8 cellular contexts compared by ENCODE assay signal in the genomic region with DNA sequence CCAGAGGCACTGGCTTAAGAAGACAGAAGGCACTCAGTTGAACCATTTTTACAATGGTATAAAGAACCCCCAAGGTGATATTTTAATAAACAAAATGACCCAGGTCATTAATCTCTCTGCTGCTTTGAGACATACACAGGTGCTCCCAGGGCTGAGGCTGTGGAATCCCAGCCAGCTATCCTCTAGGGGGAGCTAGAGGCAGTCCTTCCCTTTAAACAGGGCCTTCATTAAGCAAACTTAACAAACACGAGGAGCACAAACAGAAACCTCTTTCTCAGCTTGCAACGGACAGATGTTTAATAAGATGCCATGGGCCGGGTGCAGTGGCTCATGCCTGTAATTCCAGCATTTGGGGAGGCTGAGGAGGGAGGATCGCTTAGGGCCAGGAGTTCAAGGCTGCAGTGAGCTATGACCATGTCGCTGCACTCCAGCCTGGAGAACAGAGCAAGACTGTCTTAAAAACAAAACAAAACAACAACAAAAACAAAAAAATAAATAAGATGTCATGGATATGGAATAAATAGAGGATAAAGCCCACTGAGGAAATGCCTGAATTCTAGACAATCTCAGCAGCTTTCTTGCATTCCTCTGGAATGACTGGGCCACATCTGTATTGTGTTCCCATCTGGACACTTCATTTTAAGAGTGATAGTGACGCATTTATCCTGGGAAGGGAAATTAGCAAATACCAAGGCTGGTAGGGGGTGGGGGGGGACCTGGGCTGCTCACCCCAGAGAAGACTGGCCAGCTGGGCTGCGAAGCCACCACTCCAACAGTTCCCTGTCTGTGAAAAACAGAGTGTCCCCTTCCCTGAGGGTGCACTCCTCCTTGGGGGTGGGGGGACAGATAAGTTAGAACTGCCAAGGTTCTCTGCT.
DNase-seq lines count a peak whose midpoint lies in the region; ATAC-seq and TF ChIP-seq lines count a peak whose summit lies in the region.

No MANE protein-coding gene starts in this region.

- no peak overlapping the region for H3K4me3 ChIP-seq in astrocyte of the spinal cord (ENCODE audit: low read depth, low read length)
- no peak overlapping the region for H3K4me3 ChIP-seq in iPS DF 6.9 (ENCODE audit: low read length)

- no peak overlapping the region for H3K27ac ChIP-seq in iPS DF 6.9 (ENCODE audit: low read length)

- H3K36me3 ChIP-seq in iPS DF 6.9 (ENCODE audit: control insufficient read depth, insufficient read depth, low read length) = no peaks in the 10 kb centered on the region

- TF ChIP-seq CTCF in astrocyte of the spinal cord (IDR thresholded peaks at IDR 0.05; ENCODE audit: low read depth, low read length) = peak; percentile 89

- no peaks in the 10 kb centered on the region for H3K27me3 ChIP-seq in iPS DF 6.9 (ENCODE audit: control insufficient read depth, insufficient read depth, low read length)

- in situ Hi-C loops in astrocyte of the spinal cord (cut with HindIII; ENCODE audit: low sequenced_read_pairs) = no loop called here

- H3K4me1 ChIP-seq in iPS DF 6.9 (ENCODE audit: control insufficient read depth, insufficient read depth, low read length) = no peaks in the 10 kb centered on the region

- WGBS in iPS DF 6.9 (ENCODE audit: insufficient coverage, insufficient read length) = no CpG with 5 or more reads among the region's 7 CpGs

- no peak for ATAC-seq in GM18517 (IDR thresholded peaks at IDR 0.05; ENCODE audit: unreplicated experiment)

- DNase-seq in NCI-H1417 (lab: John Stamatoyannopoulos, UW) (peak; percentile 43 to 74 (median 68)), NCI-H1417 treated with DMSO at 0.1 percent for 48 hours (lab: John Stamatoyannopoulos, UW) (no peak), NCI-H146 treated with DMSO at 0.1 percent for 48 hours (lab: John Stamatoyannopoulos, UW; ENCODE audit: unreplicated experiment) (peak; percentile 19), SKM-1 (lab: John Stamatoyannopoulos, UW; ENCODE audit: unreplicated experiment) (peak; percentile 31), astrocyte of the spinal cord (ENCODE audit: low read depth, low spot score) (peak; percentile 95), iPS DF 6.9 (ENCODE audit: low read depth, low spot score) (peak; percentile 68)
- peak; percentile 66 for DNase-seq in stimulated activated CD4-positive, alpha-beta T cell treated with anti-CD3 and anti-CD28 coated beads, Interleukin-1b, Interleukin-23, amount 100 ng/mL, for 48 hours

- no peaks in the 10 kb centered on the region for H3K9me3 ChIP-seq in iPS DF 6.9 (ENCODE audit: control insufficient read depth, insufficient read depth, low read length)
